13 cellular contexts compared by ENCODE assay signal in genomic region chr15:96052572-96053038, GRCh38.
DNase-seq lines count a peak whose midpoint lies in the region; ATAC-seq and TF ChIP-seq lines count a peak whose summit lies in the region.
"Had no signal": no experiment of that assay in that cellular context is flagged by ENCODE, and none has a peak within 500 bp of the region (broad histone marks: within the 10 kb centered on the region; RNA-seq: fewer than 3 reads in every experiment).

No MANE protein-coding gene starts in this region.

- TF ChIP-seq POLR2A in heart left ventricle (IDR thresholded peaks at IDR 0.05), result no peak

- no peaks in the 10 kb centered on the region for H3K27me3 Mint-ChIP-seq in neural crest cell (ENCODE audit: low read depth)

- in situ Hi-C loops in Panc1 (cut with HindIII; ENCODE audit: low pct_unique_long_range_greater_than_20kb, low sequenced_read_pairs), result no loop called here

- CTCF ChIA-PET in Panc1 (lab: Charles Lee), result interaction anchor here (0.5 kb wide), 1 partner anchor 8 kb away, joined by 3 read pairs; no protein-coding TSS in a partner anchor

- no TSS peak for BruUV-seq in Panc1 (replicated peaks; lab: Mats Ljungman, UMichigan)

- peak overlapping the region; percentile 59 for H3K27ac ChIP-seq in Panc1 (ENCODE audit: low read length)
- peak overlapping the region; percentile 37 to 87 (median 70) for H3K27ac ChIP-seq in heart left ventricle
- H3K27ac ChIP-seq: HL-60 had no signal

- H3K4me1 ChIP-seq in ES-I3 (ENCODE audit: insufficient read depth, low read length) (peaks cover 6% of the 10 kb centered on the region; the same call in 1 of the 2 replicates), Panc1 (ENCODE audit: control insufficient read depth, insufficient read depth, low read length) (peaks cover 25% of the 10 kb centered on the region), heart left ventricle (peaks cover 0 to 42% (median 23%) of the 10 kb centered on the region in 12 donors)

- H3K9ac ChIP-seq in ES-I3 (ENCODE audit: low read depth, low read length), result peak overlapping the region; percentile 42; the same call in 1 of the 2 replicates

- no peak overlapping the region for H3K27ac Mint-ChIP-seq in neural crest cell (ENCODE audit: unreplicated experiment)
- H3K27ac Mint-ChIP-seq: CD8-positive, alpha-beta T cell; immature natural killer cell had no signal

- ATAC-seq in Panc1 (no peak; the same call in 1 of the 2 replicates), heart left ventricle (peak in 2 of 4 donors; percentile 59 to 68)
- ATAC-seq: CD8-positive, alpha-beta T cell had no signal

- H3K4me3 ChIP-seq in Panc1 (ENCODE audit: low read depth in 2 of 2, low read length in 2 of 2) (peak overlapping the region; percentile 30 to 59), heart left ventricle (peak overlapping the region in 9 of 12 donors; percentile 24 to 50 (median 35))

- no peaks in the 10 kb centered on the region for H3K36me3 Mint-ChIP-seq in neural crest cell (ENCODE audit: low read depth)
- H3K36me3 Mint-ChIP-seq: CD8-positive, alpha-beta T cell; immature natural killer cell had no signal

- no peaks in the 10 kb centered on the region for H3K27me3 ChIP-seq in Panc1 (ENCODE audit: control insufficient read depth, insufficient read depth, low read length)
- H3K27me3 ChIP-seq in heart left ventricle, result peaks cover 0 to 32% (median 0%) of the 10 kb centered on the region in 9 donors

- TF ChIP-seq CTCF in Panc1 (IDR thresholded peaks at IDR 0.05), result no peak
- TF ChIP-seq CTCF in heart left ventricle (IDR thresholded peaks at IDR 0.05), result no peak
- TF ChIP-seq CTCF in neural crest cell (conservative IDR thresholded peaks at IDR 0.05), result no peak

- POLR2A ChIA-PET in Panc1 (lab: Charles Lee), result no interaction called here

- H3K4me3 Mint-ChIP-seq in neural crest cell, result peak overlapping the region; percentile 60

- 54 to 79% (median 67%) methylated on average over 18 to 19 of the region's 19 CpGs for WGBS in heart left ventricle, 4 donors

- no peaks in the 10 kb centered on the region for H3K9me3 ChIP-seq in ES-I3 (ENCODE audit: control insufficient read depth, insufficient read depth, low read length)
- H3K9me3 ChIP-seq in Panc1 (ENCODE audit: control insufficient read depth, insufficient read depth, low read depth, low read length), result no peaks in the 10 kb centered on the region
- peaks cover 0 to 6% (median 0%) of the 10 kb centered on the region in 12 donors for H3K9me3 ChIP-seq in heart left ventricle

- H3K36me3 ChIP-seq in ES-I3 (ENCODE audit: insufficient read depth, low read length) (no peaks in the 10 kb centered on the region), Panc1 (ENCODE audit: control insufficient read depth, insufficient read depth, low read length) (no peaks in the 10 kb centered on the region), heart left ventricle (no peaks in the 10 kb centered on the region)

- H3K9me3 Mint-ChIP-seq in neural crest cell, result peaks cover 5% of the 10 kb centered on the region
- H3K9me3 Mint-ChIP-seq: CD8-positive, alpha-beta T cell had no signal

- H3K4me1 Mint-ChIP-seq in neural crest cell, result peaks cover 55% of the 10 kb centered on the region

- no peak for DNase-seq in Panc1 (ENCODE audit: low read depth, low spot score)
- peak in 1 of 5 donors; percentile 33 for DNase-seq in heart left ventricle
- DNase-seq in neural crest cell (ENCODE audit: low read depth, low spot score), result no peak
- DNase-seq in NCI-H82 treated with DMSO at 0.1 percent for 48 hours (lab: John Stamatoyannopoulos, UW; ENCODE audit: unreplicated experiment), result no peak
- no peak for DNase-seq in CD1c-positive myeloid dendritic cell (ENCODE audit: extremely low spot score)
- DNase-seq in NOMO-1 treated with dmso at 0.1 percent for 144 hours (lab: John Stamatoyannopoulos, UW; ENCODE audit: unreplicated experiment), result no peak
- no peak for DNase-seq in HuH-7.5 (ENCODE audit: low spot score)
- DNase-seq: CD8-positive, alpha-beta T cell; immature natural killer cell; NCI-H1694; SIG-M5 had no signal

- intact Hi-C loops in Panc1 (cut with micrococcal nuclease; ENCODE audit: unreplicated experiment), result loop anchor here (10.0 kb wide), 1 partner anchor 272 kb away; no protein-coding TSS in a partner anchor
- intact Hi-C loops in heart left ventricle (cut with DNase I), result no loop called here
